8 cellular contexts compared by ENCODE assay signal in genomic region chr18:2655954-2656236, GRCh38. TPM values are rescaled to one million over a fixed set of nuclear protein-coding genes. Genes with fewer than 3 reads are reported as not detected.
DNase-seq lines count a peak whose midpoint lies in the region; ATAC-seq, FAIRE-seq and TF ChIP-seq lines count a peak whose summit lies in the region.

No MANE protein-coding gene starts in this region.

- peaks cover 0 to 2% of the 10 kb centered on the region in 2 donors for H3K9me3 Mint-ChIP-seq in activated naive CD4-positive, alpha-beta T cell treated with anti-CD3 and anti-CD28 coated beads, Interleukin-2, amount 50 U/mL, for 72 hours

- peaks cover 25 to 30% of the 10 kb centered on the region in 2 donors for H3K36me3 Mint-ChIP-seq in activated naive CD4-positive, alpha-beta T cell treated with anti-CD3 and anti-CD28 coated beads, Interleukin-2, amount 50 U/mL, for 72 hours

- dilution Hi-C loops in keratinocyte (cut with MboI; ENCODE audit: extremely low pct_ligation_motif_present, low sequenced_read_pairs) = no loop called here

- H3K4me3 ChIP-seq in keratinocyte (ENCODE audit: control insufficient read depth in 2 of 3, extremely low read depth in 1 of 3, insufficient read depth in 2 of 3, low read depth in 1 of 3, low read length in 3 of 3) = peak overlapping the region; percentile 76 to 93 (median 92)
- peak overlapping the region; percentile 81 to 97 (median 92) for H3K4me3 ChIP-seq in subcutaneous abdominal adipose tissue (ENCODE audit: low read depth in 1 of 5, low read length in 5 of 5)

- H3K9ac ChIP-seq in keratinocyte (ENCODE audit: control insufficient read depth, extremely low read depth, insufficient read depth, low read length) = peak overlapping the region; percentile 92
- H3K9ac ChIP-seq in subcutaneous abdominal adipose tissue (ENCODE audit: low read length in 5 of 5) = peak overlapping the region; percentile 85 to 98 (median 93)

- H3K27ac Mint-ChIP-seq in activated naive CD4-positive, alpha-beta T cell treated with anti-CD3 and anti-CD28 coated beads, Interleukin-2, amount 50 U/mL, for 72 hours = peak overlapping the region; percentile 85 to 98

- no peaks in the 10 kb centered on the region for H3K9me3 ChIP-seq in keratinocyte (ENCODE audit: control insufficient read depth, low read depth, low read length)
- H3K9me3 ChIP-seq in subcutaneous abdominal adipose tissue (ENCODE audit: control insufficient read depth in 5 of 5, low read length in 5 of 5) = no peaks in the 10 kb centered on the region

- H3K27ac ChIP-seq in keratinocyte (ENCODE audit: control insufficient read depth, insufficient read depth, low read length) (peak overlapping the region; percentile 83), subcutaneous abdominal adipose tissue (ENCODE audit: low read depth, low read length) (peak overlapping the region; percentile 96)

- no peak for TF ChIP-seq CTCF in keratinocyte (optimal IDR thresholded peaks at IDR 0.05 in 1 of 3, IDR thresholded peaks at IDR 0.05 in 1 of 3, conservative IDR thresholded peaks at IDR 0.05 in 1 of 3; ENCODE audit: extremely low read depth in 1 of 3, insufficient read depth in 2 of 3, low read length in 3 of 3)

- peak overlapping the region; percentile 82 for H3K4me2 ChIP-seq in keratinocyte (ENCODE audit: control insufficient read depth, extremely low read depth, insufficient read depth, low read depth, low read length)

- DNase-seq in activated CD4-positive, CD25-positive, alpha-beta regulatory T cell (lab: John Stamatoyannopoulos, UW) = peak; percentile 48 to 67 (median 62)
- DNase-seq in activated CD4-positive, CD25-positive, alpha-beta regulatory T cell treated with anti-CD3 and anti-CD28 coated beads, Interleukin-2, amount 50 U/mL, for 72 hours = no peak
- no peak for DNase-seq in activated naive CD4-positive, alpha-beta T cell treated with anti-CD3 and anti-CD28 coated beads, Interleukin-2, amount 50 U/mL, for 72 hours (ENCODE audit: low spot score in 2 of 2)
- no peak for DNase-seq in keratinocyte (ENCODE audit: low read depth, low spot score)
- DNase-seq in stimulated activated CD4-positive, alpha-beta T cell treated with anti-CD3 and anti-CD28 coated beads, Interleukin-12 subunit alpha, Interleukin-12 subunit beta, amount 100 ng/mL, for 4 hours = no peak
- no peak for DNase-seq in central memory CD4-positive, alpha-beta T cell

- H3K4me1 ChIP-seq in keratinocyte (ENCODE audit: control insufficient read depth, extremely low read depth, insufficient read depth, low read length) (peaks cover 19% of the 10 kb centered on the region), subcutaneous abdominal adipose tissue (ENCODE audit: control insufficient read depth in 5 of 5, insufficient read depth in 5 of 5, low read length in 5 of 5) (peaks cover 0 to 36% (median 27%) of the 10 kb centered on the region in 5 donors)

- no peaks in the 10 kb centered on the region for H3K9me1 ChIP-seq in keratinocyte (ENCODE audit: control insufficient read depth, extremely low read depth, insufficient read depth, low read length)

- peaks cover 49% of the 10 kb centered on the region for H3K79me2 ChIP-seq in keratinocyte (ENCODE audit: control insufficient read depth, insufficient read depth, low read length)

- peak; percentile 18 for ATAC-seq in HG03196 (IDR thresholded peaks at IDR 0.05; ENCODE audit: unreplicated experiment)
- peak; percentile 40 to 50 for ATAC-seq in activated naive CD4-positive, alpha-beta T cell treated with anti-CD3 and anti-CD28 coated beads, Interleukin-2, amount 50 U/mL, for 72 hours

- no peak for FAIRE-seq in keratinocyte (lab: Jason Lieb, UNC)

- H3K27me3 ChIP-seq in keratinocyte (ENCODE audit: control insufficient read depth, extremely low read depth, insufficient read depth, low read length) (no peaks in the 10 kb centered on the region), subcutaneous abdominal adipose tissue (ENCODE audit: control insufficient read depth in 5 of 5, insufficient read depth in 4 of 5, low read length in 5 of 5) (no peaks in the 10 kb centered on the region)

- H2AFZ ChIP-seq in keratinocyte (ENCODE audit: control insufficient read depth, low read length) = peak overlapping the region; percentile 83

- peaks cover 3% of the 10 kb centered on the region for H4K20me1 ChIP-seq in keratinocyte (ENCODE audit: control insufficient read depth, extremely low read depth, insufficient read depth, low read length)

- H3K36me3 ChIP-seq in keratinocyte (ENCODE audit: control insufficient read depth in 2 of 2, extremely low read depth in 1 of 2, insufficient read depth in 2 of 2, low read length in 2 of 2) = no peaks in the 10 kb centered on the region
- no peaks in the 10 kb centered on the region for H3K36me3 ChIP-seq in subcutaneous abdominal adipose tissue (ENCODE audit: control insufficient read depth in 5 of 5, insufficient read depth in 5 of 5, low read length in 5 of 5)

RNA-seq across cellular contexts. Expression of gene SMCHD1, which starts 0.4 kb away (rescaled TPM):
- total RNA-seq in activated naive CD4-positive, alpha-beta T cell treated with anti-CD3 and anti-CD28 coated beads, Interleukin-2, amount 50 U/mL, for 72 hours = 100 to 1,000 TPM; 112 to 136 TPM
- polyA plus RNA-seq in keratinocyte = 8.7 to 18.5 TPM (median 12.1 TPM) in 3 replicates
- 80.5 TPM for polyA plus RNA-seq in keratinocyte (2011; ENCODE audit: low read depth)
- polyA plus RNA-seq in keratinocyte (2011; cell fraction: cytosol; rRNA removed) = 5.5 and 11.6 TPM in 2 replicates
- polyA plus RNA-seq in keratinocyte (2011; cell fraction: nucleus; rRNA removed) = 17.9 and 26.2 TPM in 2 replicates
- polyA plus RNA-seq in keratinocyte (2012; ENCODE audit: low replicate concordance) = 11.5 and 13.2 TPM in 2 replicates
- polyA minus RNA-seq in keratinocyte = 7.7 to 49.1 TPM (median 18.8 TPM) in 3 replicates
- 15.7 TPM for polyA minus RNA-seq in keratinocyte (2011; cell fraction: cytosol; rRNA and poly(A)+ RNA removed)
- polyA minus RNA-seq in keratinocyte (2011; cell fraction: nucleus; rRNA and poly(A)+ RNA removed) = 47.4 and 66.6 TPM in 2 replicates

Comparison
In these comparisons a context has a peak if more than half of its experiments do, and no peak if none do; other contexts are left out.
1. DNase-seq: peak in activated CD4-positive, CD25-positive, alpha-beta regulatory T cell (4 of 4); none in activated CD4-positive, CD25-positive, alpha-beta regulatory T cell treated with anti-CD3 and anti-CD28 coated beads, Interleukin-2, amount 50 U/mL, for 72 hours (single experiment), activated naive CD4-positive, alpha-beta T cell treated with anti-CD3 and anti-CD28 coated beads, Interleukin-2, amount 50 U/mL, for 72 hours (0 of 2), keratinocyte (single experiment), stimulated activated CD4-positive, alpha-beta T cell treated with anti-CD3 and anti-CD28 coated beads, Interleukin-12 subunit alpha, Interleukin-12 subunit beta, amount 100 ng/mL, for 4 hours (single experiment) and central memory CD4-positive, alpha-beta T cell (single experiment).